27 cellular contexts compared by ENCODE assay signal in genomic region chr17:64085650-64086005, GRCh38. TPM values are rescaled to one million over a fixed set of nuclear protein-coding genes. Genes with fewer than 3 reads are reported as not detected.
DNase-seq lines count a peak whose midpoint lies in the region; ATAC-seq and TF ChIP-seq lines count a peak whose summit lies in the region.
"Had no signal": no experiment of that assay in that cellular context is flagged by ENCODE, and none has a peak within 500 bp of the region (broad histone marks: within the 10 kb centered on the region; RNA-seq: fewer than 3 reads in every experiment).

No MANE protein-coding gene starts in this region.

- H3K4me1 ChIP-seq in adrenal gland (replicated peaks in 1 of 2) (peaks cover 40 to 75% of the 10 kb centered on the region in 2 donors), mesenchymal stem cell (ENCODE audit: control insufficient read depth, insufficient read depth, low read depth, low read length) (peaks cover 4% of the 10 kb centered on the region), transverse colon (peaks cover 27 to 48% (median 32%) of the 10 kb centered on the region in 4 donors)

- H3K4me3 Mint-ChIP-seq in activated naive CD8-positive, alpha-beta T cell treated with anti-CD3 and anti-CD28 coated beads, Interleukin-2, amount 50 U/mL, for 24 hours = no peak overlapping the region
- H3K4me3 Mint-ChIP-seq in activated naive CD8-positive, alpha-beta T cell treated with anti-CD3 and anti-CD28 coated beads for 36 hours = no peak overlapping the region
- H3K4me3 Mint-ChIP-seq: activated CD8-positive, alpha-beta T cell treated with anti-CD3 and anti-CD28 coated beads, Interleukin-2, amount 10 ng/mL, durations not matched to agents 7 days and 5 days; effector memory CD8-positive, alpha-beta T cell; natural killer cell treated with Interleukin-12 subunit alpha and Interleukin-12 subunit beta and Interleukin-15 and Interleukin-18, amount 100 ng/mL, for 72 hours; stimulated activated naive CD8-positive, alpha-beta T cell treated with anti-CD3 and anti-CD28 coated beads, Interleukin-15, amount 100 ng/mL, for 72 hours had no signal

- no peak for DNase-seq in activated naive CD8-positive, alpha-beta T cell treated with anti-CD3 and anti-CD28 coated beads, Interleukin-2, amount 50 U/mL, for 24 hours
- DNase-seq in activated naive CD8-positive, alpha-beta T cell treated with anti-CD3 and anti-CD28 coated beads for 36 hours = no peak
- DNase-seq in adrenal gland (peak in 1 of 7 donors; percentile 34), mesenchymal stem cell (no peak), transverse colon (no peak), H7 (no peak)
- DNase-seq: 8988T; activated CD4-positive, CD25-positive, alpha-beta regulatory T cell treated with anti-CD3 and anti-CD28 coated beads, Interleukin-2, amount 50 U/mL, for 72 hours; activated CD8-positive, alpha-beta T cell treated with anti-CD3 and anti-CD28 coated beads, Interleukin-2, amount 10 ng/mL, durations not matched to agents 7 days and 5 days; activated effector memory CD4-positive, alpha-beta T cell treated with anti-CD3 and anti-CD28 coated beads, Interleukin-2, amount 50 U/mL, for 16 hours; activated T-cell treated with anti-CD3 and anti-CD28 coated beads for 4 hours; AML-193; effector memory CD8-positive, alpha-beta T cell; gastrocnemius medialis; left ventricle myocardium superior; NCI-H1105; NCI-H2227 treated with DMSO at 0.1 percent for 48 hours; pancreas; right cardiac atrium; SHP77; stimulated activated CD4-positive, alpha-beta T cell treated with anti-CD3 and anti-CD28 coated beads, Interleukin-15, amount 100 ng/mL, for 24 hours; stimulated activated naive CD8-positive, alpha-beta T cell treated with anti-CD3 and anti-CD28 coated beads, Interleukin-15, amount 100 ng/mL, for 72 hours; T-helper 9 cell had no signal

- peak overlapping the region in 1 of 2 experiments; percentile 50 for H3K14ac ChIP-seq in mesenchymal stem cell (ENCODE audit: low read length in 2 of 2)

- H2BK5ac ChIP-seq in mesenchymal stem cell (ENCODE audit: low read depth, low read length, poor library complexity, severe bottlenecking) = no peak overlapping the region

- peak overlapping the region in 1 of 2 experiments; percentile 55 for H2BK12ac ChIP-seq in mesenchymal stem cell (ENCODE audit: low read length in 2 of 2)

- H3K4me2 ChIP-seq in mesenchymal stem cell (ENCODE audit: low read length, poor library complexity, severe bottlenecking) = no peak overlapping the region

- H4K8ac ChIP-seq in mesenchymal stem cell (ENCODE audit: low read length) = peak overlapping the region; percentile 71

- no peaks in the 10 kb centered on the region for H3K27me3 Mint-ChIP-seq in activated naive CD8-positive, alpha-beta T cell treated with anti-CD3 and anti-CD28 coated beads, Interleukin-2, amount 50 U/mL, for 24 hours
- no peaks in the 10 kb centered on the region for H3K27me3 Mint-ChIP-seq in activated naive CD8-positive, alpha-beta T cell treated with anti-CD3 and anti-CD28 coated beads for 36 hours
- H3K27me3 Mint-ChIP-seq: effector memory CD8-positive, alpha-beta T cell; natural killer cell treated with Interleukin-12 subunit alpha and Interleukin-12 subunit beta and Interleukin-15 and Interleukin-18, amount 100 ng/mL, for 72 hours; stimulated activated naive CD8-positive, alpha-beta T cell treated with anti-CD3 and anti-CD28 coated beads, Interleukin-15, amount 100 ng/mL, for 72 hours had no signal

- H3K18ac ChIP-seq in mesenchymal stem cell (ENCODE audit: low read depth in 1 of 2, low read length in 2 of 2) = peak overlapping the region in 1 of 2 experiments; percentile 48

- intact Hi-C loops in adrenal gland (cut with DNase I) (no loop called here), transverse colon (cut with DNase I; ENCODE audit: low total_unique reads) (no loop called here)

- H3K79me1 ChIP-seq in mesenchymal stem cell (replicated peaks; ENCODE audit: low read length, poor library complexity, severe bottlenecking) = peaks cover 12% of the 10 kb centered on the region

- H3K27ac ChIP-seq in adrenal gland (peak overlapping the region in 3 of 5 donors; percentile 24 to 76 (median 68)), mesenchymal stem cell (ENCODE audit: low read length, poor library complexity, severe bottlenecking) (no peak overlapping the region), transverse colon (peak overlapping the region in 3 of 4 donors; percentile 4 to 66 (median 63))
- H3K27ac ChIP-seq: gastrocnemius medialis, tibial nerve had no signal

- H3K9me3 ChIP-seq in adrenal gland (replicated peaks in 1 of 3) = no peaks in the 10 kb centered on the region
- H3K9me3 ChIP-seq in mesenchymal stem cell (ENCODE audit: control insufficient read depth, low read length) = no peaks in the 10 kb centered on the region
- H3K9me3 ChIP-seq in transverse colon = no peaks in the 10 kb centered on the region
- H3K9me3 ChIP-seq: gastrocnemius medialis, pancreas, tibial nerve had no signal

- no peak overlapping the region for H2AFZ ChIP-seq in mesenchymal stem cell (ENCODE audit: low read depth, low read length)

- H3K27me3 ChIP-seq in adrenal gland (no peaks in the 10 kb centered on the region), mesenchymal stem cell (ENCODE audit: control insufficient read depth in 1 of 2, insufficient read depth in 1 of 2, low read length in 2 of 2) (no peaks in the 10 kb centered on the region), transverse colon (no peaks in the 10 kb centered on the region), H7 (ENCODE audit: control insufficient read depth, insufficient read depth, low read length) (no peaks in the 10 kb centered on the region)
- H3K27me3 ChIP-seq: gastrocnemius medialis, pancreas, tibial nerve had no signal

- H3K27ac Mint-ChIP-seq in activated naive CD8-positive, alpha-beta T cell treated with anti-CD3 and anti-CD28 coated beads, Interleukin-2, amount 50 U/mL, for 24 hours = no peak overlapping the region
- no peak overlapping the region for H3K27ac Mint-ChIP-seq in activated naive CD8-positive, alpha-beta T cell treated with anti-CD3 and anti-CD28 coated beads for 36 hours
- H3K27ac Mint-ChIP-seq: activated CD8-positive, alpha-beta T cell treated with anti-CD3 and anti-CD28 coated beads, Interleukin-2, amount 10 ng/mL, durations not matched to agents 7 days and 5 days; effector memory CD8-positive, alpha-beta T cell; natural killer cell treated with Interleukin-12 subunit alpha and Interleukin-12 subunit beta and Interleukin-15 and Interleukin-18, amount 100 ng/mL, for 72 hours; stimulated activated naive CD8-positive, alpha-beta T cell treated with anti-CD3 and anti-CD28 coated beads, Interleukin-15, amount 100 ng/mL, for 72 hours had no signal

- H3K23ac ChIP-seq in mesenchymal stem cell (ENCODE audit: low read length in 2 of 2) = peak overlapping the region in 1 of 2 experiments; percentile 74

- peaks cover 26% of the 10 kb centered on the region for H3K4me1 Mint-ChIP-seq in activated naive CD8-positive, alpha-beta T cell treated with anti-CD3 and anti-CD28 coated beads, Interleukin-2, amount 50 U/mL, for 24 hours
- peaks cover 24% of the 10 kb centered on the region for H3K4me1 Mint-ChIP-seq in activated naive CD8-positive, alpha-beta T cell treated with anti-CD3 and anti-CD28 coated beads for 36 hours

- WGBS in adrenal gland, 4 donors = 48 to 73% (median 63%) methylated on average over 2 of the region's 2 CpGs
- WGBS in mesenchymal stem cell = 95% methylated on average over 2 of the region's 2 CpGs
- WGBS in transverse colon (ENCODE audit: low coverage in 1 of 2), 2 donors = 82% methylated on average over 2 of the region's 2 CpGs; no CpG with 5 or more reads in 1 of the 2 donors

- H3K36me3 Mint-ChIP-seq in activated naive CD8-positive, alpha-beta T cell treated with anti-CD3 and anti-CD28 coated beads, Interleukin-2, amount 50 U/mL, for 24 hours (ENCODE audit: low read depth) = peaks cover 6% of the 10 kb centered on the region
- H3K36me3 Mint-ChIP-seq in activated naive CD8-positive, alpha-beta T cell treated with anti-CD3 and anti-CD28 coated beads for 36 hours = no peaks in the 10 kb centered on the region

- H3K36me3 ChIP-seq in adrenal gland (replicated peaks in 1 of 2) (no peaks in the 10 kb centered on the region), mesenchymal stem cell (ENCODE audit: control insufficient read depth in 1 of 2, insufficient read depth in 2 of 2, low read depth in 1 of 2, low read length in 2 of 2) (no peaks in the 10 kb centered on the region), transverse colon (no peaks in the 10 kb centered on the region), H7 (replicated peaks; ENCODE audit: control insufficient read depth, insufficient read depth, low read length) (no peaks in the 10 kb centered on the region)
- H3K36me3 ChIP-seq: gastrocnemius medialis, pancreas, tibial nerve had no signal

- no peak overlapping the region for H2AK5ac ChIP-seq in mesenchymal stem cell (ENCODE audit: low read length, severe bottlenecking)

- TF ChIP-seq POLR2A in adrenal gland (IDR thresholded peaks at IDR 0.05) (no peak), transverse colon (IDR thresholded peaks at IDR 0.05) (no peak)

- H3K9me3 Mint-ChIP-seq in activated naive CD8-positive, alpha-beta T cell treated with anti-CD3 and anti-CD28 coated beads, Interleukin-2, amount 50 U/mL, for 24 hours = no peaks in the 10 kb centered on the region
- no peaks in the 10 kb centered on the region for H3K9me3 Mint-ChIP-seq in activated naive CD8-positive, alpha-beta T cell treated with anti-CD3 and anti-CD28 coated beads for 36 hours
- H3K9me3 Mint-ChIP-seq: effector memory CD8-positive, alpha-beta T cell; natural killer cell treated with Interleukin-12 subunit alpha and Interleukin-12 subunit beta and Interleukin-15 and Interleukin-18, amount 100 ng/mL, for 72 hours; stimulated activated naive CD8-positive, alpha-beta T cell treated with anti-CD3 and anti-CD28 coated beads, Interleukin-15, amount 100 ng/mL, for 72 hours had no signal

- H2BK15ac ChIP-seq in mesenchymal stem cell (ENCODE audit: low read depth, poor library complexity, severe bottlenecking) = no peak overlapping the region

- in situ Hi-C loops in transverse colon (cut with MboI; ENCODE audit: low pct_ligation_motif_present in 1 of 4, low pct_unique_long_range_greater_than_20kb in 1 of 4, low sequenced_read_pairs in 3 of 4) = no loop called here

- no peak overlapping the region for H3K4me3 ChIP-seq in adrenal gland
- H3K4me3 ChIP-seq in mesenchymal stem cell (ENCODE audit: insufficient read depth in 1 of 2, low read depth in 1 of 2, low read length in 2 of 2) = no peak overlapping the region
- H3K4me3 ChIP-seq in transverse colon = no peak overlapping the region
- H3K4me3 ChIP-seq in H7 (ENCODE audit: insufficient read depth, low read depth, low read length) = no peak overlapping the region
- H3K4me3 ChIP-seq: gastrocnemius medialis, pancreas, tibial nerve had no signal

- no peak overlapping the region for H3K4ac ChIP-seq in mesenchymal stem cell (ENCODE audit: low read depth in 1 of 2, low read length in 2 of 2)

- ATAC-seq in activated naive CD8-positive, alpha-beta T cell treated with anti-CD3 and anti-CD28 coated beads, Interleukin-2, amount 50 U/mL, for 24 hours = peak; percentile 30
- ATAC-seq in HG02623 (IDR thresholded peaks at IDR 0.05; ENCODE audit: unreplicated experiment) (no peak), HG03521 (IDR thresholded peaks at IDR 0.05; ENCODE audit: unreplicated experiment) (no peak)
- ATAC-seq: activated CD8-positive, alpha-beta T cell treated with anti-CD3 and anti-CD28 coated beads, Interleukin-2, amount 10 ng/mL, durations not matched to agents 7 days and 5 days; effector memory CD8-positive, alpha-beta T cell; gastrocnemius medialis; left ventricle myocardium superior; right cardiac atrium; stimulated activated naive CD8-positive, alpha-beta T cell treated with anti-CD3 and anti-CD28 coated beads, Interleukin-15, amount 100 ng/mL, for 72 hours had no signal

- TF ChIP-seq CTCF in adrenal gland (IDR thresholded peaks at IDR 0.05) (peak in 1 of 6 experiments; percentile 6), transverse colon (IDR thresholded peaks at IDR 0.05) (no peak)

- H2BK120ac ChIP-seq in mesenchymal stem cell (ENCODE audit: low read depth, low read length) = no peak overlapping the region

- no peak overlapping the region for H3K9ac ChIP-seq in mesenchymal stem cell (ENCODE audit: low read length)

- no peak for TF ChIP-seq EP300 in transverse colon (IDR thresholded peaks at IDR 0.05; ENCODE audit: low read depth)

- peak overlapping the region; percentile 78 for H4K91ac ChIP-seq in mesenchymal stem cell (ENCODE audit: low read length)

RNA-seq across cellular contexts. Expression of gene ERN1, which starts 44.3 kb away (rescaled TPM):
- 1 to 10 TPM; 7.6 to 9.0 TPM for total RNA-seq in activated naive CD8-positive, alpha-beta T cell treated with anti-CD3 and anti-CD28 coated beads for 36 hours
- total RNA-seq in adrenal gland (100 to 1,000 TPM in 5 of 8 donors, 10 to 100 TPM in 3; 47.7 to 205 (median 122) TPM), transverse colon (10 to 100 TPM in 3 of 4 donors, 1 to 10 TPM in 1; 7.8 to 29.2 (median 12.8) TPM)
- polyA plus RNA-seq in adrenal gland = 10 to 100 TPM; 31.9 to 52.4 (median 32.6) TPM
- polyA plus RNA-seq in mesenchymal stem cell (2013, experiment 1 of 2) = 2.8 TPM
- 3.3 TPM for polyA plus RNA-seq in mesenchymal stem cell (2013, experiment 2 of 2)
- total RNA-seq in H7 (2014; rRNA removed; shearing (Covaris generic)) = 1.8 and 2.3 TPM in 2 replicates
